In genomic region chr2:221532641-221533040, GRCh38 we compare ENCODE assay signal across 27 cellular contexts.
"Had no signal": no experiment of that assay in that cellular context is flagged by ENCODE, and none has a peak within 500 bp of the region (broad histone marks: within the 10 kb centered on the region; RNA-seq: fewer than 3 reads in every experiment).

No MANE protein-coding gene starts in this region.

- DNase-seq: activated CD4-positive, alpha-beta memory T cell treated with anti-CD3 and anti-CD28 coated beads, Interleukin-2, amount 10 ng/mL, durations not matched to agents 7 days and 5 days; activated CD4-positive, alpha-beta T cell treated with anti-CD3 and anti-CD28 coated beads for 36 hours; activated CD4-positive, alpha-beta T cell treated with anti-CD3 and anti-CD28 coated beads, Interleukin-2, amount 50 U/mL, for 1 hour; activated gamma-delta T cell; activated naive CD4-positive, alpha-beta T cell treated with anti-CD3 and anti-CD28 coated beads for 36 hours; activated T-cell treated with anti-CD3 and anti-CD28 coated beads for 4 hours; activated T-cell treated with anti-CD3 and anti-CD28 coated beads, Interleukin-2, amount 50 U/mL, for 48 hours; amygdala; cerebellar nuclear complex; Kasumi-1; NCI-H1048; NCI-H146; NCI-H187 treated with DMSO at 0.1 percent for 48 hours; NCI-H2171; NCI-H2227 treated with DMSO at 0.1 percent for 48 hours; NCI-H446 treated with DMSO at 0.1 percent for 48 hours; NCI-H82; RPMI8226; T-helper 1 cell; WERI-Rb-1 had no signal

- H3K27me3 ChIP-seq: cardiac muscle cell had no signal

- H3K4me3 ChIP-seq: cardiac muscle cell, SK-N-MC had no signal

- H3K4me3 Mint-ChIP-seq: activated CD4-positive, alpha-beta memory T cell treated with anti-CD3 and anti-CD28 coated beads, Interleukin-2, amount 10 ng/mL, durations not matched to agents 7 days and 5 days; activated CD4-positive, alpha-beta T cell treated with anti-CD3 and anti-CD28 coated beads for 36 hours; activated naive CD4-positive, alpha-beta T cell treated with anti-CD3 and anti-CD28 coated beads for 36 hours; activated naive CD8-positive, alpha-beta T cell; activated T-helper 17 cell treated with anti-CD3 and anti-CD28 coated beads, Interleukin-2, amount 50 U/mL, for 72 hours; brain had no signal

- H3K36me3 Mint-ChIP-seq: activated naive CD8-positive, alpha-beta T cell had no signal

- H3K27ac Mint-ChIP-seq: activated CD4-positive, alpha-beta memory T cell treated with anti-CD3 and anti-CD28 coated beads, Interleukin-2, amount 10 ng/mL, durations not matched to agents 7 days and 5 days; activated CD4-positive, alpha-beta T cell treated with anti-CD3 and anti-CD28 coated beads for 36 hours; activated naive CD4-positive, alpha-beta T cell treated with anti-CD3 and anti-CD28 coated beads for 36 hours; activated naive CD8-positive, alpha-beta T cell; activated T-helper 17 cell treated with anti-CD3 and anti-CD28 coated beads, Interleukin-2, amount 50 U/mL, for 72 hours had no signal

- ATAC-seq: activated CD4-positive, alpha-beta T cell treated with anti-CD3 and anti-CD28 coated beads for 36 hours; activated T-helper 17 cell treated with anti-CD3 and anti-CD28 coated beads, Interleukin-2, amount 50 U/mL, for 72 hours; Panc1; Right ventricle myocardium inferior had no signal

- H3K27me3 Mint-ChIP-seq: activated CD4-positive, alpha-beta T cell treated with anti-CD3 and anti-CD28 coated beads for 36 hours; activated naive CD8-positive, alpha-beta T cell; activated T-helper 17 cell treated with anti-CD3 and anti-CD28 coated beads, Interleukin-2, amount 50 U/mL, for 72 hours; brain had no signal

- H3K9me3 Mint-ChIP-seq: activated CD4-positive, alpha-beta memory T cell treated with anti-CD3 and anti-CD28 coated beads, Interleukin-2, amount 10 ng/mL, durations not matched to agents 7 days and 5 days; activated naive CD4-positive, alpha-beta T cell treated with anti-CD3 and anti-CD28 coated beads for 36 hours; activated T-helper 17 cell treated with anti-CD3 and anti-CD28 coated beads, Interleukin-2, amount 50 U/mL, for 72 hours; brain had no signal

- H3K27ac ChIP-seq: cardiac muscle cell, SK-N-MC, WERI-Rb-1 had no signal

- H3K36me3 ChIP-seq: cardiac muscle cell, WERI-Rb-1 had no signal
